8 cellular contexts compared by ENCODE assay signal in the genomic region with DNA sequence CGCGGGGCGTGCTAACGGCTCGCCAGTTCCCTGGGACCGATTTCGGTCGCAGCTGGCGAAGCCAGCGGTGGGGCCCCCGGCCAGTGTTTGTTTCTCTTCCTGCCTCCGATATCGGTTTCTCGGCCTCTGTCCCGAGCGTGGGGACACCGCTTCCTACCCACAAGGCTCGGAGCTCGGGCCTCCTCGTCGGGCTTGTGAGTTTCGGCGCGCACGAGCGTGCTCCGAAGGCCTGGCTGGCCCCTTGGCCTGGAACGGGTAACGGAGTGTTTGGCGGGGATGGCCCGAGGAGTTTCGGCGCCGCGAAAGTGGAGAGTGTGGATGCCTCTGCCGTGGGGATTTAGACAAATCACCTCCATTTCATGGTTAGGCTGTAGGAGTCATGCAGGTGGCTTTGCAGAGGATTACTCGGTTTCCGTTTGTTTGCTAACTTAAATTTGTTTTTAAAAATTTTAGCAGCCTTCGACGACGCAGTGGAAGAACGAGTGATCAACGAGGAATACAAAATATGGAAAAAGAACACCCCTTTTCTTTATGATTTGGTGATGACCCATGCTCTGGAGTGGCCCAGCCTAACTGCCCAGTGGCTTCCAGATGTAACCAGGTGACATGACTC. TPM values are rescaled to one million over a fixed set of nuclear protein-coding genes. Genes with fewer than 3 reads are reported as not detected.
A peak's percentile ranks its signal among the peaks of the same experiment; 100 is the strongest.
DNase-seq lines count a peak whose midpoint lies in the region; ATAC-seq and TF ChIP-seq lines count a peak whose summit lies in the region.

No MANE protein-coding gene starts in this region.

- H3K4me3 ChIP-seq in NB4 (ENCODE audit: low read depth, low read length): peak overlapping the region; percentile 75
- H3K4me3 ChIP-seq in mucosa of rectum (ENCODE audit: low read length in 2 of 2): peak overlapping the region; percentile 91 to 96

- DNase-seq in Ammon's horn (ENCODE audit: low spot score): peak; percentile 27
- DNase-seq in NB4 (ENCODE audit: low read depth): no peak
- DNase-seq in dermis blood vessel endothelial cell: peak; percentile 61
- no peak for DNase-seq in amniotic stem cell (lab: John Stamatoyannopoulos, UW)
- DNase-seq in NCI-H446 treated with DMSO at 0.1 percent for 48 hours (lab: John Stamatoyannopoulos, UW): no peak
- no peak for DNase-seq in central memory CD4-positive, alpha-beta T cell

- no peak for TF ChIP-seq POLR2A in NB4 (IDR thresholded peaks at IDR 0.05; ENCODE audit: extremely low read depth, insufficient read length)

- TF ChIP-seq CTCF in NB4 (IDR thresholded peaks at IDR 0.05; ENCODE audit: low read depth, low read length): no peak

- peaks cover 21 to 27% of the 10 kb centered on the region in 2 donors for H3K36me3 ChIP-seq in mucosa of rectum (ENCODE audit: control insufficient read depth in 2 of 2, insufficient read depth in 2 of 2, low read length in 2 of 2)

- H3K27me3 ChIP-seq in mucosa of rectum (ENCODE audit: control insufficient read depth in 2 of 2, insufficient read depth in 2 of 2, low read length in 2 of 2): no peaks in the 10 kb centered on the region

- H3K9ac ChIP-seq in mucosa of rectum (ENCODE audit: low read depth in 1 of 2, low read length in 2 of 2): peak overlapping the region; percentile 87 to 92

- peak overlapping the region; percentile 99 to 100 for H3K27ac ChIP-seq in mucosa of rectum (ENCODE audit: low read depth in 2 of 2, low read length in 2 of 2)

- peak; percentile 22 for ATAC-seq in GM18861 (IDR thresholded peaks at IDR 0.05; ENCODE audit: unreplicated experiment)

- no peaks in the 10 kb centered on the region for H3K9me3 ChIP-seq in mucosa of rectum (ENCODE audit: control insufficient read depth in 2 of 2, low read length in 2 of 2)

- peaks cover 12 to 23% of the 10 kb centered on the region in 2 donors for H3K4me1 ChIP-seq in mucosa of rectum (ENCODE audit: control insufficient read depth in 2 of 2, insufficient read depth in 2 of 2, low read length in 2 of 2)

RNA-seq across cellular contexts. Expression of gene RBBP4, which starts 0.6 kb away (rescaled TPM):
- total RNA-seq in dermis blood vessel endothelial cell: 193 and 244 TPM in 2 replicates

RNA-seq across cellular contexts. Expression of gene ZBTB8OS, which starts 1.2 kb away (rescaled TPM):
- 39.1 and 51.4 TPM in 2 replicates for total RNA-seq in dermis blood vessel endothelial cell

RNA-seq across cellular contexts. Expression of gene SYNC, which starts 51.0 kb away (rescaled TPM):
- total RNA-seq in dermis blood vessel endothelial cell: 16.4 and 21.4 TPM in 2 replicates

Comparison
In these comparisons a context has a peak if more than half of its experiments do, and no peak if none do; other contexts are left out.
1. DNase-seq: peak in Ammon's horn (single experiment) and dermis blood vessel endothelial cell (single experiment); none in NB4 (single experiment), amniotic stem cell (single experiment), NCI-H446 treated with DMSO at 0.1 percent for 48 hours (single experiment) and central memory CD4-positive, alpha-beta T cell (single experiment).